ENCODE assay signal across 29 cellular contexts in the genomic region with DNA sequence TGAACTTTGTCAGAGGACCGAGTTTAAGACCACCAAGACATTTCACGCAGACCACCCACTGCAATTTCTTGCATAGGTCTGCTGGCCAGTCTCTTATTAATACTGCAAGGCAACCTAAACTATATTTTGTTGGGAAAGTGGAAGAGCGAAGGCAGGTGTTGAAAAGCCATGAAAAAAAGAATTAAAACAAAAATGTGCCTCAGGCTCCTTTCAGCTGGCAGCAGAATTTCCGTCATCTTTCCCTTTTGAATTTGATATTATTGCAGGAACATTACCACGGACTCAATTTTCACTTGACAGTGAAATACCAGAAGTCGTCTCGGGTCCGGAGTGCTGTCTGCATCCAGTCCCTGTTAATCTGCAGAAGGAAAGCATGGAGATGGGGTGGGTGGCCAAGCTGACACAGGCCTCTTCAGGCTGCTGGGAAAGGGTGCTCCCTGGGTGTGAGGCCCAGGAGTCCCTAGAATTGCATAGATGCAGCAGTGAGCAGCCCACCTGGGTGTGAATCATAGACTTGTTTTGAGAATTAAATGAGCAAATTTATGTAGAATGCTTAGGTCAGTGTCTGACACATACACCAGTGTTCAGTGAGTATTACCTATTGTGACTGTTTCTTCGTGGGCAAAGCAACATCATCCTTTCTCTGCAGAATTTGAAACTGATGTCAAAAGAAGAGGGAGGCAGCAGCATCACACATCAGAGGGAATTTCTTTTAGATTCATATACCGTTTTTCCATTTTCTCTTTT.
DNase-seq lines count a peak whose midpoint lies in the region; ATAC-seq and TF ChIP-seq lines count a peak whose summit lies in the region.
"Had no signal": no experiment of that assay in that cellular context is flagged by ENCODE, and none has a peak within 500 bp of the region (broad histone marks: within the 10 kb centered on the region; RNA-seq: fewer than 3 reads in every experiment).

No MANE protein-coding gene starts in this region.

- no peak overlapping the region for H3K9ac ChIP-seq in PC-3 (ENCODE audit: low read length)
- H3K9ac ChIP-seq: BLaER1, KMS-11 had no signal

- H3K27ac Mint-ChIP-seq in neural crest cell (ENCODE audit: unreplicated experiment), result peak overlapping the region; percentile 81
- H3K27ac Mint-ChIP-seq: activated T-helper 1 cell treated with anti-CD3 and anti-CD28 coated beads, Interleukin-12 subunit alpha, Interleukin-12 subunit beta, Interleukin-2, Interleukin-4 antibody, amounts not matched to agents 30 ng/mL and 10 ng/mL and 1 ng/mL, durations not matched to agents 14 hours and 24 hours and 36 hours; memory B cell; T-helper 17 cell had no signal

- CTCF ChIA-PET in PC-3 (lab: Charles Lee), result no interaction called here

- no peaks in the 10 kb centered on the region for H3K27me3 ChIP-seq in PC-3 (ENCODE audit: low read length)
- H3K27me3 ChIP-seq in dorsolateral prefrontal cortex, result no peaks in the 10 kb centered on the region
- H3K27me3 ChIP-seq: BLaER1, Peyer's patch, testis had no signal

- H3K4me3 ChIP-seq in PC-3 (ENCODE audit: low read length) (no peak overlapping the region), dorsolateral prefrontal cortex (no peak overlapping the region)
- H3K4me3 ChIP-seq: BLaER1, GM12878, heart right ventricle, Peyer's patch, skin epidermis, testis had no signal

- DNase-seq in Daoy (ENCODE audit: low read depth) (peak; percentile 20), PC-3 (peak; percentile 46), dorsolateral prefrontal cortex (no peak), neural crest cell (ENCODE audit: low read depth, low spot score) (no peak), NCI-H1048 (lab: John Stamatoyannopoulos, UW) (no peak), NCI-H510A (lab: John Stamatoyannopoulos, UW) (no peak)
- DNase-seq: activated CD4-positive, alpha-beta T cell treated with anti-CD3 and anti-CD28 coated beads for 48 hours; activated naive CD4-positive, alpha-beta T cell treated with anti-CD3 and anti-CD28 coated beads, Interleukin-2, amount 50 U/mL, for 16 hours; Caco-2; DMS79 treated with DMSO at 0.1 percent for 48 hours; heart right ventricle; left cardiac atrium; NCI-H1694 treated with DMSO at 0.1 percent for 48 hours; NCI-H2171 treated with DMSO at 0.1 percent for 48 hours; NCI-H524 treated with DMSO at 0.1 percent for 48 hours; NK-92 treated with Interleukin-12 subunit alpha and Interleukin-12 subunit beta, amount 100 ng/mL, for 24 hours; occipital lobe; Peyer's patch; stimulated activated CD4-positive, alpha-beta T cell treated with anti-CD3 and anti-CD28 coated beads, Interleukin-2, amount 100 ng/mL, for 24 hours; T-helper 17 cell; testis had no signal

- no peaks in the 10 kb centered on the region for H3K9me3 Mint-ChIP-seq in neural crest cell
- H3K9me3 Mint-ChIP-seq: activated T-helper 1 cell treated with anti-CD3 and anti-CD28 coated beads, Interleukin-12 subunit alpha, Interleukin-12 subunit beta, Interleukin-2, Interleukin-4 antibody, amounts not matched to agents 30 ng/mL and 10 ng/mL and 1 ng/mL, durations not matched to agents 14 hours and 24 hours and 36 hours; memory B cell had no signal

- no peaks in the 10 kb centered on the region for H3K36me3 ChIP-seq in PC-3 (ENCODE audit: low read depth, low read length)
- H3K36me3 ChIP-seq: heart right ventricle, Peyer's patch had no signal

- no peak overlapping the region for H3K4me2 ChIP-seq in PC-3 (ENCODE audit: low read length)
- H3K4me2 ChIP-seq: BLaER1, KMS-11 had no signal

- H3K27me3 Mint-ChIP-seq in neural crest cell (ENCODE audit: low read depth), result no peaks in the 10 kb centered on the region

- no peaks in the 10 kb centered on the region for H3K79me2 ChIP-seq in PC-3 (ENCODE audit: low read length)

- TF ChIP-seq CTCF in PC-3 (conservative IDR thresholded peaks at IDR 0.05; ENCODE audit: low read depth, low read length), result no peak
- TF ChIP-seq CTCF in dorsolateral prefrontal cortex (IDR thresholded peaks at IDR 0.05 in 54 of 56, conservative IDR thresholded peaks at IDR 0.05 in 2 of 56; ENCODE audit: low read depth in 1 of 56, partially characterized antibody in 56 of 56), result no peak
- TF ChIP-seq CTCF in neural crest cell (conservative IDR thresholded peaks at IDR 0.05), result no peak

- ATAC-seq in PC-3, result no peak
- no peak for ATAC-seq in HG02759 (IDR thresholded peaks at IDR 0.05; ENCODE audit: unreplicated experiment)
- ATAC-seq in GM21529 (IDR thresholded peaks at IDR 0.05; ENCODE audit: unreplicated experiment), result no peak
- ATAC-seq: GM12878, heart right ventricle, left cardiac atrium, T-helper 17 cell had no signal

- H2AFZ ChIP-seq in PC-3 (ENCODE audit: low read length), result no peak overlapping the region

- no peaks in the 10 kb centered on the region for H3K9me3 ChIP-seq in PC-3 (ENCODE audit: low read length)
- H3K9me3 ChIP-seq: BLaER1, Caco-2, heart right ventricle, Peyer's patch, testis had no signal

- intact Hi-C loops in PC-3 (cut with micrococcal nuclease), result loop anchor here (5.0 kb wide), 2 partner anchors 62 to 97 kb away; no protein-coding TSS in a partner anchor
- intact Hi-C loops in dorsolateral prefrontal cortex (cut with DNase I), result loop anchor here (5.0 to 10.0 kb wide), 2 partner anchors 75 to 137 kb away; no protein-coding TSS in a partner anchor

- H3K36me3 Mint-ChIP-seq in neural crest cell (ENCODE audit: low read depth), result peaks cover 3% of the 10 kb centered on the region
- H3K36me3 Mint-ChIP-seq: memory B cell had no signal

- peak overlapping the region; percentile 95 for H3K27ac ChIP-seq in PC-3 (ENCODE audit: low read length)
- H3K27ac ChIP-seq in dorsolateral prefrontal cortex, result peak overlapping the region in 41 of 59 donors; percentile 0 to 76 (median 35)
- H3K27ac ChIP-seq: BLaER1, KMS-11, testis had no signal

- H3K4me1 ChIP-seq in PC-3 (ENCODE audit: insufficient read depth, low read length), result peaks cover 47% of the 10 kb centered on the region

- no peaks in the 10 kb centered on the region for H3K9me2 ChIP-seq in PC-3 (replicated peaks; ENCODE audit: low read length)

- H4K20me1 ChIP-seq in PC-3 (ENCODE audit: low read length), result no peaks in the 10 kb centered on the region

- H3K4me1 Mint-ChIP-seq in neural crest cell, result peaks cover 51% of the 10 kb centered on the region
- H3K4me1 Mint-ChIP-seq: memory B cell, T-helper 17 cell had no signal

- POLR2A ChIA-PET in PC-3 (lab: Charles Lee; ENCODE audit: unreplicated experiment), result no interaction called here

- H3K4me3 Mint-ChIP-seq in neural crest cell, result no peak overlapping the region
- H3K4me3 Mint-ChIP-seq: activated T-helper 1 cell treated with anti-CD3 and anti-CD28 coated beads, Interleukin-12 subunit alpha, Interleukin-12 subunit beta, Interleukin-2, Interleukin-4 antibody, amounts not matched to agents 30 ng/mL and 10 ng/mL and 1 ng/mL, durations not matched to agents 14 hours and 24 hours and 36 hours; memory B cell; T-helper 17 cell had no signal

- H3F3A ChIP-seq in PC-3 (ENCODE audit: low read length, unreplicated experiment), result peaks cover 10% of the 10 kb centered on the region

- BruUV-seq in PC-3 (replicated peaks; lab: Mats Ljungman, UMichigan), result no TSS peak

Comparison
In these comparisons a context has a peak if more than half of its experiments do, and no peak if none do; other contexts are left out.
1. DNase-seq: peak in Daoy (single experiment) and PC-3 (single experiment); none in dorsolateral prefrontal cortex (0 of 10), neural crest cell (single experiment), NCI-H1048 (single experiment) and NCI-H510A (single experiment).